1 cellular context compared by ENCODE assay signal in genomic region chr18:35104391-35105051, GRCh38.
TF ChIP-seq lines count a peak whose summit lies in the region.

No MANE protein-coding gene starts in this region.

TF ChIP-seq in GM12878, 131 proteins besides CTCF, POLR2A, EP300 and RAD21:
- no peak for TF ChIP-seq ZNF592 (IDR thresholded peaks at IDR 0.05)
- no peak for TF ChIP-seq JUND (IDR thresholded peaks at IDR 0.05; ENCODE audit: low read depth, low read length)
- TF ChIP-seq TARDBP (IDR thresholded peaks at IDR 0.05; ENCODE audit: borderline replicate concordance) = no peak
- no peak for TF ChIP-seq ZZZ3 (IDR thresholded peaks at IDR 0.05; ENCODE audit: control insufficient read depth, insufficient read length, low read depth)
- no peak for TF ChIP-seq E2F4 (IDR thresholded peaks at IDR 0.05; ENCODE audit: low read depth, low read length)
- no peak for TF ChIP-seq LARP7 (IDR thresholded peaks at IDR 0.05)
- TF ChIP-seq IKZF1 (conservative IDR thresholded peaks at IDR 0.05) = no peak
- TF ChIP-seq EGR1 (IDR thresholded peaks at IDR 0.05; ENCODE audit: borderline replicate concordance in 1 of 2, low read depth in 2 of 2, low read length in 2 of 2) = no peak
- TF ChIP-seq SREBF2 (IDR thresholded peaks at IDR 0.05; ENCODE audit: low read length) = no peak
- TF ChIP-seq, protein P1, sequence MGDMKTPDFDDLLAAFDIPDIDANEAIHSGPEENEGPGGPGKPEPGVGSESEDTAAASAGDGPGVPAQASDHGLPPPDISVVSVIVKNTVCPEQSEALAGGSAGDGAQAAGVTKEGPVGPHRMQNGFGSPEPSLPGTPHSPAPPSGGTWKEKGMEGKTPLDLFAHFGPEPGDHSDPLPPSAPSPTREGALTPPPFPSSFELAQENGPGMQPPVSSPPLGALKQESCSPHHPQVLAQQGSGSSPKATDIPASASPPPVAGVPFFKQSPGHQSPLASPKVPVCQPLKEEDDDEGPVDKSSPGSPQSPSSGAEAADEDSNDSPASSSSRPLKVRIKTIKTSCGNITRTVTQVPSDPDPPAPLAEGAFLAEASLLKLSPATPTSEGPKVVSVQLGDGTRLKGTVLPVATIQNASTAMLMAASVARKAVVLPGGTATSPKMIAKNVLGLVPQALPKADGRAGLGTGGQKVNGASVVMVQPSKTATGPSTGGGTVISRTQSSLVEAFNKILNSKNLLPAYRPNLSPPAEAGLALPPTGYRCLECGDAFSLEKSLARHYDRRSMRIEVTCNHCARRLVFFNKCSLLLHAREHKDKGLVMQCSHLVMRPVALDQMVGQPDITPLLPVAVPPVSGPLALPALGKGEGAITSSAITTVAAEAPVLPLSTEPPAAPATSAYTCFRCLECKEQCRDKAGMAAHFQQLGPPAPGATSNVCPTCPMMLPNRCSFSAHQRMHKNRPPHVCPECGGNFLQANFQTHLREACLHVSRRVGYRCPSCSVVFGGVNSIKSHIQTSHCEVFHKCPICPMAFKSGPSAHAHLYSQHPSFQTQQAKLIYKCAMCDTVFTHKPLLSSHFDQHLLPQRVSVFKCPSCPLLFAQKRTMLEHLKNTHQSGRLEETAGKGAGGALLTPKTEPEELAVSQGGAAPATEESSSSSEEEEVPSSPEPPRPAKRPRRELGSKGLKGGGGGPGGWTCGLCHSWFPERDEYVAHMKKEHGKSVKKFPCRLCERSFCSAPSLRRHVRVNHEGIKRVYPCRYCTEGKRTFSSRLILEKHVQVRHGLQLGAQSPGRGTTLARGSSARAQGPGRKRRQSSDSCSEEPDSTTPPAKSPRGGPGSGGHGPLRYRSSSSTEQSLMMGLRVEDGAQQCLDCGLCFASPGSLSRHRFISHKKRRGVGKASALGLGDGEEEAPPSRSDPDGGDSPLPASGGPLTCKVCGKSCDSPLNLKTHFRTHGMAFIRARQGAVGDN (IDR thresholded peaks at IDR 0.05) = no peak
- TF ChIP-seq TCF12 (IDR thresholded peaks at IDR 0.05; ENCODE audit: low read depth, low read length) = no peak
- TF ChIP-seq CHD1 (IDR thresholded peaks at IDR 0.05; ENCODE audit: low read depth, low read length) = no peak
- TF ChIP-seq MYC (IDR thresholded peaks at IDR 0.05; ENCODE audit: insufficient read depth, insufficient read length, insufficient replicate concordance, low read length, severe bottlenecking) = no peak
- TF ChIP-seq, protein P2, sequence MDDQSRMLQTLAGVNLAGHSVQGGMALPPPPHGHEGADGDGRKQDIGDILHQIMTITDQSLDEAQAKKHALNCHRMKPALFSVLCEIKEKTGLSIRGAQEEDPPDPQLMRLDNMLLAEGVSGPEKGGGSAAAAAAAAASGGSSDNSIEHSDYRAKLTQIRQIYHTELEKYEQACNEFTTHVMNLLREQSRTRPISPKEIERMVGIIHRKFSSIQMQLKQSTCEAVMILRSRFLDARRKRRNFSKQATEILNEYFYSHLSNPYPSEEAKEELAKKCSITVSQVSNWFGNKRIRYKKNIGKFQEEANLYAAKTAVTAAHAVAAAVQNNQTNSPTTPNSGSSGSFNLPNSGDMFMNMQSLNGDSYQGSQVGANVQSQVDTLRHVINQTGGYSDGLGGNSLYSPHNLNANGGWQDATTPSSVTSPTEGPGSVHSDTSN (IDR thresholded peaks at IDR 0.05; ENCODE audit: insufficient replicate concordance, low read depth, low read length) = no peak
- no peak for TF ChIP-seq RB1 (IDR thresholded peaks at IDR 0.05; ENCODE audit: borderline replicate concordance)
- TF ChIP-seq, protein P3, sequence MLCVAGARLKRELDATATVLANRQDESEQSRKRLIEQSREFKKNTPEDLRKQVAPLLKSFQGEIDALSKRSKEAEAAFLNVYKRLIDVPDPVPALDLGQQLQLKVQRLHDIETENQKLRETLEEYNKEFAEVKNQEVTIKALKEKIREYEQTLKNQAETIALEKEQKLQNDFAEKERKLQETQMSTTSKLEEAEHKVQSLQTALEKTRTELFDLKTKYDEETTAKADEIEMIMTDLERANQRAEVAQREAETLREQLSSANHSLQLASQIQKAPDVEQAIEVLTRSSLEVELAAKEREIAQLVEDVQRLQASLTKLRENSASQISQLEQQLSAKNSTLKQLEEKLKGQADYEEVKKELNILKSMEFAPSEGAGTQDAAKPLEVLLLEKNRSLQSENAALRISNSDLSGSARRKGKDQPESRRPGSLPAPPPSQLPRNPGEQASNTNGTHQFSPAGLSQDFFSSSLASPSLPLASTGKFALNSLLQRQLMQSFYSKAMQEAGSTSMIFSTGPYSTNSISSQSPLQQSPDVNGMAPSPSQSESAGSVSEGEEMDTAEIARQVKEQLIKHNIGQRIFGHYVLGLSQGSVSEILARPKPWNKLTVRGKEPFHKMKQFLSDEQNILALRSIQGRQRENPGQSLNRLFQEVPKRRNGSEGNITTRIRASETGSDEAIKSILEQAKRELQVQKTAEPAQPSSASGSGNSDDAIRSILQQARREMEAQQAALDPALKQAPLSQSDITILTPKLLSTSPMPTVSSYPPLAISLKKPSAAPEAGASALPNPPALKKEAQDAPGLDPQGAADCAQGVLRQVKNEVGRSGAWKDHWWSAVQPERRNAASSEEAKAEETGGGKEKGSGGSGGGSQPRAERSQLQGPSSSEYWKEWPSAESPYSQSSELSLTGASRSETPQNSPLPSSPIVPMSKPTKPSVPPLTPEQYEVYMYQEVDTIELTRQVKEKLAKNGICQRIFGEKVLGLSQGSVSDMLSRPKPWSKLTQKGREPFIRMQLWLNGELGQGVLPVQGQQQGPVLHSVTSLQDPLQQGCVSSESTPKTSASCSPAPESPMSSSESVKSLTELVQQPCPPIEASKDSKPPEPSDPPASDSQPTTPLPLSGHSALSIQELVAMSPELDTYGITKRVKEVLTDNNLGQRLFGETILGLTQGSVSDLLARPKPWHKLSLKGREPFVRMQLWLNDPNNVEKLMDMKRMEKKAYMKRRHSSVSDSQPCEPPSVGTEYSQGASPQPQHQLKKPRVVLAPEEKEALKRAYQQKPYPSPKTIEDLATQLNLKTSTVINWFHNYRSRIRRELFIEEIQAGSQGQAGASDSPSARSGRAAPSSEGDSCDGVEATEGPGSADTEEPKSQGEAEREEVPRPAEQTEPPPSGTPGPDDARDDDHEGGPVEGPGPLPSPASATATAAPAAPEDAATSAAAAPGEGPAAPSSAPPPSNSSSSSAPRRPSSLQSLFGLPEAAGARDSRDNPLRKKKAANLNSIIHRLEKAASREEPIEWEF (IDR thresholded peaks at IDR 0.05; ENCODE audit: insufficient replicate concordance, low read depth, low read length) = no peak
